ENCODE assay signal across 18 cellular contexts in genomic region chr7:92783260-92783911, GRCh38. TPM values are rescaled to one million over a fixed set of nuclear protein-coding genes. Genes with fewer than 3 reads are reported as not detected.
DNase-seq lines count a peak whose midpoint lies in the region; ATAC-seq, FAIRE-seq and TF ChIP-seq lines count a peak whose summit lies in the region.
"Had no signal": no experiment of that assay in that cellular context is flagged by ENCODE, and none has a peak within 500 bp of the region (broad histone marks: within the 10 kb centered on the region; RNA-seq: fewer than 3 reads in every experiment).

No MANE protein-coding gene starts in this region.

- no peaks in the 10 kb centered on the region for H3K27me3 Mint-ChIP-seq in activated T-cell treated with anti-CD3 and anti-CD28 coated beads, Interleukin-2, amount 50 U/mL, for 72 hours (ENCODE audit: low read depth)
- no peaks in the 10 kb centered on the region for H3K27me3 Mint-ChIP-seq in activated T-helper 17 cell treated with anti-CD3 and anti-CD28 coated beads, Interleukin-2, amount 50 U/mL, for 72 hours
- H3K27me3 Mint-ChIP-seq: activated CD4-positive, alpha-beta T cell treated with anti-CD3 and anti-CD28 coated beads, Interleukin-2, amount 10 ng/mL, durations not matched to agents 24 days and 14 days; activated naive CD8-positive, alpha-beta T cell had no signal

- peaks cover 34% of the 10 kb centered on the region for H3K4me1 ChIP-seq in osteoblast (ENCODE audit: insufficient read depth, low read length)
- peaks cover 0 to 5% of the 10 kb centered on the region in 2 donors for H3K4me1 ChIP-seq in kidney (ENCODE audit: control insufficient read depth in 1 of 2, insufficient read depth in 1 of 2, low read depth in 1 of 2, low read length in 2 of 2)

- peaks cover 89% of the 10 kb centered on the region for H3K79me2 ChIP-seq in osteoblast (ENCODE audit: insufficient read depth, low read length)

- peak overlapping the region; percentile 56 for H3K27ac Mint-ChIP-seq in activated T-cell treated with anti-CD3 and anti-CD28 coated beads, Interleukin-2, amount 50 U/mL, for 72 hours
- peak overlapping the region; percentile 64 for H3K27ac Mint-ChIP-seq in activated T-helper 17 cell treated with anti-CD3 and anti-CD28 coated beads, Interleukin-2, amount 50 U/mL, for 72 hours
- H3K27ac Mint-ChIP-seq: CD14-positive monocyte had no signal

- no peaks in the 10 kb centered on the region for H3K27me3 ChIP-seq in osteoblast (ENCODE audit: insufficient read depth, low read length)
- H3K27me3 ChIP-seq: thyroid gland had no signal

- no peak overlapping the region for H3K4me3 ChIP-seq in osteoblast (ENCODE audit: insufficient read depth, low read length)
- no peak overlapping the region for H3K4me3 ChIP-seq in kidney (ENCODE audit: low read length in 2 of 2)
- H3K4me3 ChIP-seq: left ventricle myocardium inferior, thyroid gland had no signal

- no peak overlapping the region for H3K4me2 ChIP-seq in osteoblast (ENCODE audit: insufficient read depth, low read length)

- H3K4me3 Mint-ChIP-seq in activated T-cell treated with anti-CD3 and anti-CD28 coated beads, Interleukin-2, amount 50 U/mL, for 72 hours = no peak overlapping the region
- H3K4me3 Mint-ChIP-seq in activated T-helper 17 cell treated with anti-CD3 and anti-CD28 coated beads, Interleukin-2, amount 50 U/mL, for 72 hours = peak overlapping the region; percentile 10
- H3K4me3 Mint-ChIP-seq: activated CD4-positive, alpha-beta T cell treated with anti-CD3 and anti-CD28 coated beads, Interleukin-2, amount 10 ng/mL, durations not matched to agents 24 days and 14 days; activated naive CD8-positive, alpha-beta T cell; CD14-positive monocyte had no signal

- no peaks in the 10 kb centered on the region for H3K36me3 ChIP-seq in osteoblast (ENCODE audit: insufficient read depth, low read length)
- H3K36me3 ChIP-seq in kidney (ENCODE audit: control insufficient read depth in 1 of 2, insufficient read depth in 2 of 2, low read length in 2 of 2) = no peaks in the 10 kb centered on the region
- H3K36me3 ChIP-seq: left ventricle myocardium inferior, thyroid gland had no signal

- H3K36me3 Mint-ChIP-seq in activated T-cell treated with anti-CD3 and anti-CD28 coated beads, Interleukin-2, amount 50 U/mL, for 72 hours (ENCODE audit: insufficient read depth in 2 of 2) = peaks cover 5 to 31% of the 10 kb centered on the region in 2 donors
- H3K36me3 Mint-ChIP-seq in activated T-helper 17 cell treated with anti-CD3 and anti-CD28 coated beads, Interleukin-2, amount 50 U/mL, for 72 hours (ENCODE audit: low read depth) = peaks cover 38% of the 10 kb centered on the region

- peaks cover under 1% of the 10 kb centered on the region in 2 donors for H3K9me3 Mint-ChIP-seq in activated T-cell treated with anti-CD3 and anti-CD28 coated beads, Interleukin-2, amount 50 U/mL, for 72 hours
- peaks cover 2% of the 10 kb centered on the region for H3K9me3 Mint-ChIP-seq in activated T-helper 17 cell treated with anti-CD3 and anti-CD28 coated beads, Interleukin-2, amount 50 U/mL, for 72 hours

- H3K27ac ChIP-seq in osteoblast (ENCODE audit: low read depth, low read length) = peak overlapping the region; percentile 10
- H3K27ac ChIP-seq in kidney (ENCODE audit: low read depth in 2 of 2, low read length in 2 of 2) = no peak overlapping the region
- H3K27ac ChIP-seq: thyroid gland had no signal

- DNase-seq in activated T-cell treated with anti-CD3 and anti-CD28 coated beads, Interleukin-2, amount 50 U/mL, for 72 hours = no peak
- DNase-seq in activated T-cell treated with anti-CD3 and anti-CD28 coated beads, Interleukin-2, amount 50 U/mL, for 1 hour = no peak
- DNase-seq in osteoblast (ENCODE audit: insufficient read length, low spot score, missing footprints) = peak; percentile 35
- no peak for DNase-seq in kidney
- no peak for DNase-seq in T1000 (lab: John Stamatoyannopoulos, UW)
- DNase-seq: activated CD4-positive, alpha-beta T cell treated with anti-CD3 and anti-CD28 coated beads, Interleukin-2, amount 10 ng/mL, durations not matched to agents 24 days and 14 days; activated CD8-positive, alpha-beta memory T cell treated with anti-CD3 and anti-CD28 coated beads, Interleukin-2, amount 50 U/mL, for 48 hours; Kasumi-1; left ventricle myocardium inferior; NCI-H1436; retina; thyroid gland had no signal

- no peak for FAIRE-seq in kidney (lab: Jason Lieb, UNC)
- FAIRE-seq: H1 had no signal

- TF ChIP-seq CTCF in osteoblast (IDR thresholded peaks at IDR 0.05; ENCODE audit: extremely low read depth, low read depth, low read length) (no peak), kidney (IDR thresholded peaks at IDR 0.05; ENCODE audit: borderline replicate concordance, extremely low read depth, insufficient read depth) (no peak)

- peaks cover 61% of the 10 kb centered on the region for H3K4me1 Mint-ChIP-seq in activated T-cell treated with anti-CD3 and anti-CD28 coated beads, Interleukin-2, amount 50 U/mL, for 72 hours (ENCODE audit: low read depth)
- H3K4me1 Mint-ChIP-seq in activated T-helper 17 cell treated with anti-CD3 and anti-CD28 coated beads, Interleukin-2, amount 50 U/mL, for 72 hours = peaks cover 40% of the 10 kb centered on the region

- no peak overlapping the region for H3K9ac ChIP-seq in kidney (ENCODE audit: low read length in 2 of 2)

- H4K20me1 ChIP-seq in osteoblast (ENCODE audit: insufficient read depth, low read length) = peaks cover 16% of the 10 kb centered on the region

- intact Hi-C loops in kidney (cut with DNase I) = no loop called here

- H3K9me3 ChIP-seq in osteoblast (ENCODE audit: low read depth, low read length) (no peaks in the 10 kb centered on the region), kidney (ENCODE audit: control insufficient read depth in 1 of 2, low read length in 2 of 2) (peaks cover 0 to 4% of the 10 kb centered on the region in 2 donors)
- H3K9me3 ChIP-seq: thyroid gland had no signal

- no peak overlapping the region for H2AFZ ChIP-seq in osteoblast (ENCODE audit: low read length)

- ATAC-seq in activated T-cell treated with anti-CD3 and anti-CD28 coated beads, Interleukin-2, amount 50 U/mL, for 72 hours (replicated peaks in 1 of 2) = no peak
- ATAC-seq in HG02610 (IDR thresholded peaks at IDR 0.05; ENCODE audit: unreplicated experiment) = peak; percentile 36
- peak; percentile 53 for ATAC-seq in activated T-helper 17 cell treated with anti-CD3 and anti-CD28 coated beads, Interleukin-2, amount 50 U/mL, for 72 hours (replicated peaks)
- no peak for ATAC-seq in HG02763 (IDR thresholded peaks at IDR 0.05; ENCODE audit: unreplicated experiment)

RNA-seq across cellular contexts. Expression of gene CDK6, which starts 53.0 kb away (rescaled TPM):
- 100 to 1,000 TPM; 213 to 256 TPM for total RNA-seq in activated T-cell treated with anti-CD3 and anti-CD28 coated beads, Interleukin-2, amount 50 U/mL, for 72 hours
- 100 to 1,000 TPM; 151 to 222 TPM for total RNA-seq in activated T-helper 17 cell treated with anti-CD3 and anti-CD28 coated beads, Interleukin-2, amount 50 U/mL, for 72 hours
- 40.4 and 45.6 TPM in 2 replicates for total RNA-seq in osteoblast
- 20.8 TPM for total RNA-seq in kidney
- polyA plus RNA-seq in kidney (ENCODE audit: insufficient read depth, low read depth, low replicate concordance) = 3.6 TPM

Comparison
In these comparisons a context has a peak if more than half of its experiments do, and no peak if none do; other contexts are left out.
1. ATAC-seq: peak in HG02610 (single experiment) and activated T-helper 17 cell treated with anti-CD3 and anti-CD28 coated beads, Interleukin-2, amount 50 U/mL, for 72 hours (single experiment); none in activated T-cell treated with anti-CD3 and anti-CD28 coated beads, Interleukin-2, amount 50 U/mL, for 72 hours (0 of 2) and HG02763 (single experiment).